ENCODE assay signal across 11 cellular contexts in genomic region chr12:109949089-109949488, GRCh38. TPM values are rescaled to one million over a fixed set of nuclear protein-coding genes. Genes with fewer than 3 reads are reported as not detected.
DNase-seq lines count a peak whose midpoint lies in the region; ATAC-seq, FAIRE-seq and TF ChIP-seq lines count a peak whose summit lies in the region.
"Had no signal": no experiment of that assay in that cellular context is flagged by ENCODE, and none has a peak within 500 bp of the region (broad histone marks: within the 10 kb centered on the region; RNA-seq: fewer than 3 reads in every experiment).

No MANE protein-coding gene starts in this region.

- 15 to 44% (median 24%) methylated on average over 1 of the region's 1 CpG for WGBS in adrenal gland, 4 donors
- WGBS in right cardiac atrium: 42% methylated on average over 1 of the region's 1 CpG
- 18 to 49% methylated on average over 1 of the region's 1 CpG for WGBS in sigmoid colon, 2 donors

- H3K9me3 ChIP-seq in adrenal gland (replicated peaks in 1 of 3) (no peaks in the 10 kb centered on the region), right cardiac atrium (ENCODE audit: control insufficient read depth, low read length) (no peaks in the 10 kb centered on the region), sigmoid colon (no peaks in the 10 kb centered on the region)

- H3K4me1 ChIP-seq in adrenal gland (replicated peaks in 1 of 2): peaks cover 30 to 69% of the 10 kb centered on the region in 2 donors
- peaks cover 19% of the 10 kb centered on the region for H3K4me1 ChIP-seq in right cardiac atrium (ENCODE audit: control insufficient read depth, insufficient read depth, low read length)
- H3K4me1 ChIP-seq in sigmoid colon: peaks cover 0 to 74% (median 57%) of the 10 kb centered on the region in 4 donors

- TF ChIP-seq EP300 in sigmoid colon (IDR thresholded peaks at IDR 0.05): no peak

- intact Hi-C loops in adrenal gland (cut with DNase I) (no loop called here), right cardiac atrium (cut with DNase I) (no loop called here), sigmoid colon (cut with DNase I) (no loop called here)

- FAIRE-seq in frontal cortex (lab: Jason Lieb, UNC): no peak
- FAIRE-seq: bronchial epithelial cell, keratinocyte, TTC549 had no signal

- ATAC-seq in right cardiac atrium (peak; percentile 58 to 79), HG03469 (IDR thresholded peaks at IDR 0.05; ENCODE audit: unreplicated experiment) (no peak)

- no peak for TF ChIP-seq POLR2A in adrenal gland (IDR thresholded peaks at IDR 0.05)
- no peak for TF ChIP-seq POLR2A in sigmoid colon (IDR thresholded peaks at IDR 0.05)

- H3K27ac ChIP-seq in adrenal gland: peak overlapping the region in 4 of 5 donors; percentile 15 to 72 (median 48)
- H3K27ac ChIP-seq in right cardiac atrium (ENCODE audit: low read length): peak overlapping the region; percentile 70
- H3K27ac ChIP-seq in sigmoid colon: peak overlapping the region; percentile 49 to 77 (median 71)

- peak; percentile 75 for DNase-seq in HCEC 1CT
- peak in 4 of 7 donors; percentile 45 to 67 (median 52) for DNase-seq in adrenal gland
- no peak for DNase-seq in right cardiac atrium
- no peak for DNase-seq in sigmoid colon
- no peak for DNase-seq in SIG-M5 treated with dmso at 0.1 percent for 504 hours (lab: John Stamatoyannopoulos, UW; ENCODE audit: unreplicated experiment)
- DNase-seq in frontal cortex (ENCODE audit: low spot score in 2 of 2): no peak
- no peak for DNase-seq in activated CD4-positive, alpha-beta T cell treated with anti-CD3 and anti-CD28 coated beads, Interleukin-2, amount 50 U/mL, for 1 hour

- H3K4me3 ChIP-seq in adrenal gland (no peak overlapping the region), right cardiac atrium (ENCODE audit: low read length) (no peak overlapping the region), sigmoid colon (no peak overlapping the region)

- H3K27me3 ChIP-seq in adrenal gland (no peaks in the 10 kb centered on the region), right cardiac atrium (ENCODE audit: control insufficient read depth, insufficient read depth) (no peaks in the 10 kb centered on the region), sigmoid colon (no peaks in the 10 kb centered on the region)

- TF ChIP-seq CTCF in adrenal gland (IDR thresholded peaks at IDR 0.05) (no peak), sigmoid colon (IDR thresholded peaks at IDR 0.05) (no peak)

- H3K36me3 ChIP-seq in adrenal gland (replicated peaks in 1 of 2) (peaks cover 0 to 77% of the 10 kb centered on the region in 2 donors), sigmoid colon (peaks cover 9 to 52% (median 14%) of the 10 kb centered on the region in 4 donors)

RNA-seq across cellular contexts. Expression of gene GIT2, which starts 47.1 kb away (rescaled TPM):
- total RNA-seq in adrenal gland (10 to 100 TPM; 35.9 to 80.9 (median 59.2) TPM), right cardiac atrium (10 to 100 TPM; 31.7 to 44.6 (median 35.8) TPM), sigmoid colon (10 to 100 TPM; 26.7 to 54.6 (median 35.1) TPM), frontal cortex (20.4 TPM)
- polyA plus RNA-seq in adrenal gland (10 to 100 TPM; 24.3 to 56.3 (median 31.6) TPM), right cardiac atrium (17.9 TPM), sigmoid colon (10 to 100 TPM in 1 of 3 donors, 1 to 10 TPM in 2; 6.0 to 25.2 (median 7.9) TPM)

RNA-seq across cellular contexts. Expression of gene TCHP, which starts 49.0 kb away (rescaled TPM):
- total RNA-seq in adrenal gland (10 to 100 TPM in 4 of 8 donors, 1 to 10 TPM in 4; 8.8 to 18.7 (median 12.4) TPM), right cardiac atrium (10 to 100 TPM in 3 of 4 donors, 1 to 10 TPM in 1; 7.1 to 13.5 (median 10.3) TPM), sigmoid colon (10 to 100 TPM; 12.8 to 42.9 (median 16.3) TPM), frontal cortex (5.3 TPM)
- polyA plus RNA-seq in adrenal gland (10 to 100 TPM in 2 of 3 donors, 1 to 10 TPM in 1; 8.3 to 21.1 (median 11.3) TPM), right cardiac atrium (10.1 TPM), sigmoid colon (10 to 100 TPM; 12.5 to 18.1 (median 13.8) TPM)

RNA-seq across cellular contexts. Expression of gene ANKRD13A, which starts 50.1 kb away (rescaled TPM):
- total RNA-seq in adrenal gland: 10 to 100 TPM; 31.0 to 84.5 (median 45.6) TPM
- polyA plus RNA-seq in adrenal gland: 10 to 100 TPM; 17.1 to 38.6 (median 17.1) TPM
- 10 to 100 TPM; 20.5 to 24.7 (median 21.1) TPM for total RNA-seq in right cardiac atrium
- polyA plus RNA-seq in right cardiac atrium: 9.6 TPM
- total RNA-seq in sigmoid colon: 10 to 100 TPM; 72.4 to 85.3 (median 76.0) TPM
- 10 to 100 TPM; 21.6 to 37.5 (median 31.3) TPM for polyA plus RNA-seq in sigmoid colon
- 24.9 TPM for total RNA-seq in frontal cortex

Comparison
In these comparisons a context has a peak if more than half of its experiments do, and no peak if none do; other contexts are left out.
1. DNase-seq: peak in HCEC 1CT (single experiment) and adrenal gland (4 of 7); none in right cardiac atrium (0 of 3), sigmoid colon (single experiment), SIG-M5 treated with dmso at 0.1 percent for 504 hours (single experiment), frontal cortex (0 of 2) and activated CD4-positive, alpha-beta T cell treated with anti-CD3 and anti-CD28 coated beads, Interleukin-2, amount 50 U/mL, for 1 hour (single experiment).
2. Peak in every context shown above with its lines, with median percentiles within 50 percentile points of each other: H3K27ac ChIP-seq.